Comparison of ENCODE assay signal across 8 cellular contexts in genomic region chrX:48677456-48678030, GRCh38. TPM values are rescaled to one million over a fixed set of nuclear protein-coding genes. Genes with fewer than 3 reads are reported as not detected.
DNase-seq lines count a peak whose midpoint lies in the region; ATAC-seq and TF ChIP-seq lines count a peak whose summit lies in the region.

No MANE protein-coding gene starts in this region.

- peak overlapping the region; percentile 72 for H3K27ac ChIP-seq in CD4-positive, CD25-positive, alpha-beta regulatory T cell (ENCODE audit: insufficient read depth, low read length, poor library complexity, severe bottlenecking)
- H3K27ac ChIP-seq in KOPT-K1 (ENCODE audit: low read depth, low read length, poor library complexity, severe bottlenecking): peak overlapping the region; percentile 90
- no peak overlapping the region for H3K27ac ChIP-seq in duodenal mucosa (ENCODE audit: low read depth, low read length)

- no peaks in the 10 kb centered on the region for H3K36me3 Mint-ChIP-seq in CD4-positive, CD25-positive, alpha-beta regulatory T cell
- no peaks in the 10 kb centered on the region for H3K36me3 Mint-ChIP-seq in neural crest cell (ENCODE audit: low read depth)

- H3K9me3 Mint-ChIP-seq in CD4-positive, CD25-positive, alpha-beta regulatory T cell: peaks cover 0 to 1% (median 0%) of the 10 kb centered on the region in 7 donors
- H3K9me3 Mint-ChIP-seq in neural crest cell: no peaks in the 10 kb centered on the region

- peaks cover 11% of the 10 kb centered on the region for H3K4me1 ChIP-seq in CD4-positive, CD25-positive, alpha-beta regulatory T cell (ENCODE audit: control insufficient read depth, insufficient read depth, low read length, poor library complexity, severe bottlenecking)
- H3K4me1 ChIP-seq in duodenal mucosa (ENCODE audit: control insufficient read depth in 1 of 2, insufficient read depth in 2 of 2, low read length in 2 of 2): peaks cover 0 to 11% of the 10 kb centered on the region in 2 donors

- H3K9me3 ChIP-seq in CD4-positive, CD25-positive, alpha-beta regulatory T cell (ENCODE audit: control insufficient read depth in 2 of 2, low read length in 2 of 2): no peaks in the 10 kb centered on the region
- H3K9me3 ChIP-seq in KOPT-K1 (ENCODE audit: insufficient read depth, low read length, poor library complexity, severe bottlenecking) (no peaks in the 10 kb centered on the region), duodenal mucosa (ENCODE audit: control insufficient read depth in 1 of 2, low read length in 2 of 2) (no peaks in the 10 kb centered on the region)

- peak overlapping the region; percentile 47 for H3K4me3 ChIP-seq in CD4-positive, CD25-positive, alpha-beta regulatory T cell (ENCODE audit: low read depth, low read length)
- peak overlapping the region; percentile 73 to 82 for H3K4me3 ChIP-seq in duodenal mucosa (ENCODE audit: low read depth in 1 of 2, low read length in 2 of 2)

- no peak for ATAC-seq in CD4-positive, CD25-positive, alpha-beta regulatory T cell (ENCODE audit: low read depth in 2 of 2)
- ATAC-seq in HG02678 (IDR thresholded peaks at IDR 0.05; ENCODE audit: unreplicated experiment): no peak
- no peak for ATAC-seq in HG02588 (IDR thresholded peaks at IDR 0.05; ENCODE audit: unreplicated experiment)

- no peak for TF ChIP-seq CTCF in neural crest cell (conservative IDR thresholded peaks at IDR 0.05)

- no peaks in the 10 kb centered on the region for H3K36me3 ChIP-seq in CD4-positive, CD25-positive, alpha-beta regulatory T cell (ENCODE audit: control insufficient read depth, insufficient read depth, low read length)
- H3K36me3 ChIP-seq in KOPT-K1 (ENCODE audit: insufficient read depth, low read length): no peaks in the 10 kb centered on the region
- no peaks in the 10 kb centered on the region for H3K36me3 ChIP-seq in duodenal mucosa (ENCODE audit: control insufficient read depth in 1 of 2, insufficient read depth in 2 of 2, low read length in 2 of 2)

- peak overlapping the region; percentile 92 to 97 (median 94) for H3K4me3 Mint-ChIP-seq in CD4-positive, CD25-positive, alpha-beta regulatory T cell
- H3K4me3 Mint-ChIP-seq in neural crest cell: peak overlapping the region; percentile 97

- no peak for DNase-seq in CD4-positive, CD25-positive, alpha-beta regulatory T cell
- DNase-seq in neural crest cell (ENCODE audit: low read depth, low spot score) (no peak), HPDE6-E6E7 (ENCODE audit: extremely low spot score) (no peak), 8988T (no peak)

- H3K27ac Mint-ChIP-seq in CD4-positive, CD25-positive, alpha-beta regulatory T cell: peak overlapping the region; percentile 83 to 89 (median 86)
- no peak overlapping the region for H3K27ac Mint-ChIP-seq in neural crest cell (ENCODE audit: unreplicated experiment)

- H3K9ac ChIP-seq in duodenal mucosa (ENCODE audit: low read depth in 1 of 2, low read length in 2 of 2): peak overlapping the region; percentile 79 to 81

- no peaks in the 10 kb centered on the region for H3K27me3 ChIP-seq in CD4-positive, CD25-positive, alpha-beta regulatory T cell (ENCODE audit: control insufficient read depth, insufficient read depth, low read length)
- no peaks in the 10 kb centered on the region for H3K27me3 ChIP-seq in duodenal mucosa (ENCODE audit: control insufficient read depth in 1 of 2, insufficient read depth in 2 of 2, low read length in 2 of 2)

- H3K27me3 Mint-ChIP-seq in CD4-positive, CD25-positive, alpha-beta regulatory T cell: no peaks in the 10 kb centered on the region
- no peaks in the 10 kb centered on the region for H3K27me3 Mint-ChIP-seq in neural crest cell (ENCODE audit: low read depth)

- H3K4me1 Mint-ChIP-seq in CD4-positive, CD25-positive, alpha-beta regulatory T cell: peaks cover 9 to 29% (median 11%) of the 10 kb centered on the region in 4 donors
- peaks cover 25% of the 10 kb centered on the region for H3K4me1 Mint-ChIP-seq in neural crest cell

RNA-seq across cellular contexts. Expression of gene WAS, which starts 6.1 kb away (rescaled TPM):
- total RNA-seq in CD4-positive, CD25-positive, alpha-beta regulatory T cell: 101 TPM
- polyA plus RNA-seq in CD4-positive, CD25-positive, alpha-beta regulatory T cell: 10 to 100 TPM; 12.4 to 21.8 (median 20.3) TPM
- 0.64 and 0.70 TPM in 2 replicates for total RNA-seq in neural crest cell

RNA-seq across cellular contexts. Expression of gene SUV39H1, which starts 19.0 kb away (rescaled TPM):
- 8.0 TPM for total RNA-seq in CD4-positive, CD25-positive, alpha-beta regulatory T cell
- 10 to 100 TPM; 10.8 to 15.7 (median 13.3) TPM for polyA plus RNA-seq in CD4-positive, CD25-positive, alpha-beta regulatory T cell
- total RNA-seq in neural crest cell: 20.4 and 20.8 TPM in 2 replicates

Comparison
In these comparisons a context has a peak if more than half of its experiments do, and no peak if none do; other contexts are left out.
1. RNA of gene WAS, which starts 6.1 kb away (total RNA-seq): 101 TPM in CD4-positive, CD25-positive, alpha-beta regulatory T cell (single experiment); 0.64 to 0.70 TPM in neural crest cell; every median in the first group is over 10 times any median in the second.